In genomic region chr21:42753804-42754203, GRCh38 we compare ENCODE assay signal across 32 cellular contexts.
"Had no signal": no experiment of that assay in that cellular context is flagged by ENCODE, and none has a peak within 500 bp of the region (broad histone marks: within the 10 kb centered on the region; RNA-seq: fewer than 3 reads in every experiment).

No MANE protein-coding gene starts in this region.

- H3K36me3 ChIP-seq: ascending aorta, breast epithelium, cardiac muscle cell, colonic mucosa, esophagus squamous epithelium had no signal

- H3K27me3 Mint-ChIP-seq: activated CD4-positive, alpha-beta memory T cell treated with anti-CD3 and anti-CD28 coated beads for 36 hours; activated CD4-positive, alpha-beta T cell treated with anti-CD3 and anti-CD28 coated beads for 36 hours; activated CD4-positive, alpha-beta T cell treated with anti-CD3 and anti-CD28 coated beads, Interleukin-2, amount 10 ng/mL, durations not matched to agents 24 days and 14 days; activated naive CD8-positive, alpha-beta T cell treated with anti-CD3 and anti-CD28 coated beads, Interleukin-2, amount 10 ng/mL, durations not matched to agents 7 days and 5 days; brain; T-cell had no signal

- ATAC-seq: activated CD4-positive, alpha-beta T cell treated with anti-CD3 and anti-CD28 coated beads for 36 hours; activated CD8-positive, alpha-beta memory T cell treated with anti-CD3 and anti-CD28 coated beads, Interleukin-2, amount 10 ng/mL, durations not matched to agents 7 days and 5 days; activated CD8-positive, alpha-beta T cell treated with anti-CD3 and anti-CD28 coated beads, Interleukin-2, amount 10 ng/mL, durations not matched to agents 7 days and 5 days; activated naive CD4-positive, alpha-beta T cell treated with anti-CD3 and anti-CD28 coated beads, Interleukin-2, amount 50 U/mL, for 72 hours; gastroesophageal sphincter; T-cell had no signal

- H3K9me3 ChIP-seq: ascending aorta, breast epithelium, colonic mucosa, esophagus squamous epithelium, gastroesophageal sphincter had no signal

- H3K36me3 Mint-ChIP-seq: activated CD4-positive, alpha-beta memory T cell treated with anti-CD3 and anti-CD28 coated beads for 36 hours; activated CD8-positive, alpha-beta memory T cell treated with anti-CD3 and anti-CD28 coated beads, Interleukin-2, amount 10 ng/mL, durations not matched to agents 7 days and 5 days; activated naive CD4-positive, alpha-beta T cell treated with anti-CD3 and anti-CD28 coated beads, Interleukin-2, amount 10 ng/mL, durations not matched to agents 7 days and 5 days; activated naive CD4-positive, alpha-beta T cell treated with anti-CD3 and anti-CD28 coated beads, Interleukin-2, amount 50 U/mL, for 72 hours; activated naive CD8-positive, alpha-beta T cell treated with anti-CD3 and anti-CD28 coated beads, Interleukin-2, amount 10 ng/mL, durations not matched to agents 7 days and 5 days had no signal

- H3K27me3 ChIP-seq: ascending aorta, breast epithelium, cardiac muscle cell, colonic mucosa, esophagus squamous epithelium, gastroesophageal sphincter had no signal

- H3K4me1 ChIP-seq: ascending aorta, breast epithelium had no signal

- H3K9me3 Mint-ChIP-seq: activated CD4-positive, alpha-beta memory T cell treated with anti-CD3 and anti-CD28 coated beads for 36 hours; activated CD4-positive, alpha-beta T cell treated with anti-CD3 and anti-CD28 coated beads, Interleukin-2, amount 10 ng/mL, durations not matched to agents 24 days and 14 days; activated naive CD4-positive, alpha-beta T cell treated with anti-CD3 and anti-CD28 coated beads, Interleukin-2, amount 10 ng/mL, durations not matched to agents 7 days and 5 days; activated naive CD4-positive, alpha-beta T cell treated with anti-CD3 and anti-CD28 coated beads, Interleukin-2, amount 50 U/mL, for 72 hours; activated naive CD8-positive, alpha-beta T cell treated with anti-CD3 and anti-CD28 coated beads, Interleukin-2, amount 10 ng/mL, durations not matched to agents 7 days and 5 days; activated T-helper 1 cell treated with anti-CD3 and anti-CD28 coated beads, Interleukin-12 subunit alpha, Interleukin-12 subunit beta, Interleukin-2, Interleukin-4 antibody, amounts not matched to agents 30 ng/mL and 10 ng/mL and 1 ng/mL, durations not matched to agents 14 hours and 24 hours and 36 hours; activated T-helper 2 cell treated with anti-CD3 and anti-CD28 coated beads, Interferon-gamma antibody, Interleukin-2, Interleukin-4, amounts not matched to agents 10 μg/mL and 5 μg/mL and 100 μg/mL, durations not matched to agents 14 hours and 24 hours and 36 hours; brain; T-cell; T-helper 1 cell treated with Interleukin-12 subunit alpha and Interleukin-12 subunit beta and Interleukin-4 antibody, amounts not matched to agents 30 μg/mL and 1 μg/mL, for 36 hours had no signal

- H3K4me3 Mint-ChIP-seq: activated CD4-positive, alpha-beta memory T cell treated with anti-CD3 and anti-CD28 coated beads for 36 hours; activated CD4-positive, alpha-beta T cell treated with anti-CD3 and anti-CD28 coated beads for 36 hours; activated CD4-positive, alpha-beta T cell treated with anti-CD3 and anti-CD28 coated beads, Interleukin-2, amount 10 ng/mL, durations not matched to agents 24 days and 14 days; activated CD8-positive, alpha-beta memory T cell treated with anti-CD3 and anti-CD28 coated beads, Interleukin-2, amount 10 ng/mL, durations not matched to agents 7 days and 5 days; activated CD8-positive, alpha-beta T cell treated with anti-CD3 and anti-CD28 coated beads, Interleukin-2, amount 10 ng/mL, durations not matched to agents 7 days and 5 days; activated naive CD4-positive, alpha-beta T cell treated with anti-CD3 and anti-CD28 coated beads, Interleukin-2, amount 10 ng/mL, durations not matched to agents 7 days and 5 days; activated naive CD8-positive, alpha-beta T cell treated with anti-CD3 and anti-CD28 coated beads, Interleukin-2, amount 10 ng/mL, durations not matched to agents 7 days and 5 days; activated T-helper 1 cell treated with anti-CD3 and anti-CD28 coated beads, Interleukin-12 subunit alpha, Interleukin-12 subunit beta, Interleukin-2, Interleukin-4 antibody, amounts not matched to agents 30 ng/mL and 10 ng/mL and 1 ng/mL, durations not matched to agents 14 hours and 24 hours and 36 hours; brain; T-cell; T-helper 1 cell treated with Interleukin-12 subunit alpha and Interleukin-12 subunit beta and Interleukin-4 antibody, amounts not matched to agents 30 μg/mL and 1 μg/mL, for 36 hours had no signal

- H3K4me3 ChIP-seq: ascending aorta, breast epithelium, cardiac muscle cell, colonic mucosa, esophagus squamous epithelium, gastroesophageal sphincter had no signal

- DNase-seq: activated CD4-positive, alpha-beta memory T cell treated with anti-CD3 and anti-CD28 coated beads for 36 hours; activated CD4-positive, alpha-beta T cell treated with anti-CD3 and anti-CD28 coated beads for 36 hours; activated CD4-positive, alpha-beta T cell treated with anti-CD3 and anti-CD28 coated beads, Interleukin-2, amount 10 ng/mL, durations not matched to agents 24 days and 14 days; activated CD4-positive, CD25-positive, alpha-beta regulatory T cell; activated CD4-positive, CD25-positive, alpha-beta regulatory T cell treated with anti-CD3 and anti-CD28 coated beads, Interleukin-2, amount 50 U/mL, for 72 hours; activated CD8-positive, alpha-beta memory T cell treated with anti-CD3 and anti-CD28 coated beads, Interleukin-2, amount 10 ng/mL, durations not matched to agents 7 days and 5 days; activated CD8-positive, alpha-beta memory T cell treated with anti-CD3 and anti-CD28 coated beads, Interleukin-2, amount 50 U/mL, for 4 hours; activated CD8-positive, alpha-beta T cell treated with anti-CD3 and anti-CD28 coated beads, Interleukin-2, amount 10 ng/mL, durations not matched to agents 7 days and 5 days; activated effector memory CD4-positive, alpha-beta T cell treated with anti-CD3 and anti-CD28 coated beads, Interleukin-2, amount 50 U/mL, for 16 hours; activated naive CD4-positive, alpha-beta T cell; activated naive CD4-positive, alpha-beta T cell treated with anti-CD3 and anti-CD28 coated beads, Interleukin-2, amount 10 ng/mL, durations not matched to agents 7 days and 5 days; activated naive CD8-positive, alpha-beta T cell treated with anti-CD3 and anti-CD28 coated beads, Interleukin-2, amount 10 ng/mL, durations not matched to agents 7 days and 5 days; activated T-cell treated with anti-CD3 and anti-CD28 coated beads, Interleukin-2, amount 50 U/mL, for 1 hour; activated T-cell treated with anti-CD3 and anti-CD28 coated beads, Interleukin-2, amount 50 U/mL, for 48 hours; central memory CD4-positive, alpha-beta T cell; colonic mucosa; effector CD8-positive, alpha-beta T cell; esophagus squamous epithelium; foreskin melanocyte; head of caudate nucleus; T-cell; T1000 had no signal

- H3K27ac Mint-ChIP-seq: activated CD4-positive, alpha-beta memory T cell treated with anti-CD3 and anti-CD28 coated beads for 36 hours; activated CD4-positive, alpha-beta T cell treated with anti-CD3 and anti-CD28 coated beads for 36 hours; activated CD4-positive, alpha-beta T cell treated with anti-CD3 and anti-CD28 coated beads, Interleukin-2, amount 10 ng/mL, durations not matched to agents 24 days and 14 days; activated CD8-positive, alpha-beta memory T cell treated with anti-CD3 and anti-CD28 coated beads, Interleukin-2, amount 10 ng/mL, durations not matched to agents 7 days and 5 days; activated CD8-positive, alpha-beta T cell treated with anti-CD3 and anti-CD28 coated beads, Interleukin-2, amount 10 ng/mL, durations not matched to agents 7 days and 5 days; activated naive CD4-positive, alpha-beta T cell treated with anti-CD3 and anti-CD28 coated beads, Interleukin-2, amount 10 ng/mL, durations not matched to agents 7 days and 5 days; activated naive CD4-positive, alpha-beta T cell treated with anti-CD3 and anti-CD28 coated beads, Interleukin-2, amount 50 U/mL, for 72 hours; activated naive CD8-positive, alpha-beta T cell treated with anti-CD3 and anti-CD28 coated beads, Interleukin-2, amount 10 ng/mL, durations not matched to agents 7 days and 5 days; activated T-helper 1 cell treated with anti-CD3 and anti-CD28 coated beads, Interleukin-12 subunit alpha, Interleukin-12 subunit beta, Interleukin-2, Interleukin-4 antibody, amounts not matched to agents 30 ng/mL and 10 ng/mL and 1 ng/mL, durations not matched to agents 14 hours and 24 hours and 36 hours; activated T-helper 2 cell treated with anti-CD3 and anti-CD28 coated beads, Interferon-gamma antibody, Interleukin-2, Interleukin-4, amounts not matched to agents 10 μg/mL and 5 μg/mL and 100 μg/mL, durations not matched to agents 14 hours and 24 hours and 36 hours; brain; T-cell; T-helper 1 cell treated with Interleukin-12 subunit alpha and Interleukin-12 subunit beta and Interleukin-4 antibody, amounts not matched to agents 30 μg/mL and 1 μg/mL, for 36 hours had no signal

- H3K27ac ChIP-seq: ascending aorta, breast epithelium, cardiac muscle cell, colonic mucosa, epithelial cell of prostate, esophagus squamous epithelium, gastroesophageal sphincter had no signal

- H3K4me1 Mint-ChIP-seq: activated CD4-positive, alpha-beta T cell treated with anti-CD3 and anti-CD28 coated beads for 36 hours; activated CD4-positive, alpha-beta T cell treated with anti-CD3 and anti-CD28 coated beads, Interleukin-2, amount 10 ng/mL, durations not matched to agents 24 days and 14 days; activated CD8-positive, alpha-beta memory T cell treated with anti-CD3 and anti-CD28 coated beads, Interleukin-2, amount 10 ng/mL, durations not matched to agents 7 days and 5 days; activated naive CD4-positive, alpha-beta T cell treated with anti-CD3 and anti-CD28 coated beads, Interleukin-2, amount 10 ng/mL, durations not matched to agents 7 days and 5 days; activated naive CD8-positive, alpha-beta T cell treated with anti-CD3 and anti-CD28 coated beads, Interleukin-2, amount 10 ng/mL, durations not matched to agents 7 days and 5 days had no signal
